Comparison of ENCODE assay signal across 8 cellular contexts in the genomic region with DNA sequence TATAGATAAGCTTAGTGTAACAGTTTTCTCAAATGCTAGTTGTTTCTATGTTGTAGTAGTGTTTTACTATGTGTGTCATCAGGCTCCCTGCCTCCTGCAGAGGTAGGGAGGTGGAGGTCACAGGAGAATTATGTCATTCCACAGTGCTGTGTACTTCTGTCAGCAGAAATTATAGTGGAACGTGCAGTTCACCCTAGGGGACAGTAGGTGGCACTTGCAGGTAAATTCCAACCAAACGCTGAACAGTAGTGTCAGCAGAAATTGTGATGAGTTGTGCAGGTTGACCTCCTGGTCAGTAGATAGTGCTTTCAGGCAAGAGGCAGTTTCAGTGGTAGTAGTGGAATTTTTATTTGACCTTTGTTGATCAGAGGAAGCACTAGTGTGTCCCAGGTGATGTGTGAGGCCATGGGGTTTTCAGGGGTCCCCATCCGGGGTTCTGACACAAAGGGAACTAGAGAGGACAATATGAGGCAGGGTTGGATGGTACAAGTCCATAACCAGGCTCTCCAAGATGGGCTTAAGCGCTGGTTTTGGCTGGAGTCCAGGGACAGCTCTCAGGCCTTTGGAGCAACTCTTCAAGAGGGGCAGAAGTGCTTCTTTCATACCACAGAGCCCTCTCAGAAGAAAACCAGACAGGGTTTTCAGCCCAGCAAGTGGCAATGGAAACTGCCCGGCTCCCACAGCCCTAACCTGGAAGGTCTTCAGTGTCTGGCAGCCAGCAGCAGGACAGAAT.
A peak's percentile ranks its signal among the peaks of the same experiment; 100 is the strongest.
DNase-seq lines count a peak whose midpoint lies in the region; ATAC-seq lines count a peak whose summit lies in the region.

No MANE protein-coding gene starts in this region.

- H3K9me3 Mint-ChIP-seq in activated naive CD8-positive, alpha-beta T cell treated with anti-CD3 and anti-CD28 coated beads, Interleukin-2, amount 50 U/mL, for 24 hours = no peaks in the 10 kb centered on the region
- no peaks in the 10 kb centered on the region for H3K9me3 Mint-ChIP-seq in stimulated activated memory B cell treated with anti-CD40 and anti-IgM and Interleukin-4, amounts not matched to agents 10 μg/mL and 1 μg/mL and 100 μg/mL, for 72 hours

- H3K27me3 Mint-ChIP-seq in activated naive CD8-positive, alpha-beta T cell treated with anti-CD3 and anti-CD28 coated beads, Interleukin-2, amount 50 U/mL, for 24 hours = peaks cover 7% of the 10 kb centered on the region
- H3K27me3 Mint-ChIP-seq in stimulated activated memory B cell treated with anti-CD40 and anti-IgM and Interleukin-4, amounts not matched to agents 10 μg/mL and 1 μg/mL and 100 μg/mL, for 72 hours = no peaks in the 10 kb centered on the region

- peak; percentile 11 for DNase-seq in ELF-1 (ENCODE audit: low read depth, low spot score)
- peak; percentile 45 for DNase-seq in NCI-H345 (lab: John Stamatoyannopoulos, UW)
- peak; percentile 20 for DNase-seq in activated naive CD8-positive, alpha-beta T cell treated with anti-CD3 and anti-CD28 coated beads, Interleukin-2, amount 50 U/mL, for 24 hours
- DNase-seq in iPS-NIHi11 (ENCODE audit: low spot score) = peak; percentile 68
- DNase-seq in mesenteric fat pad (ENCODE audit: low spot score) = no peak

- H3K36me3 Mint-ChIP-seq in activated naive CD8-positive, alpha-beta T cell treated with anti-CD3 and anti-CD28 coated beads, Interleukin-2, amount 50 U/mL, for 24 hours (ENCODE audit: low read depth) = no peaks in the 10 kb centered on the region
- H3K36me3 Mint-ChIP-seq in stimulated activated memory B cell treated with anti-CD40 and anti-IgM and Interleukin-4, amounts not matched to agents 10 μg/mL and 1 μg/mL and 100 μg/mL, for 72 hours = no peaks in the 10 kb centered on the region

- no peak overlapping the region for H3K4me3 Mint-ChIP-seq in activated naive CD8-positive, alpha-beta T cell treated with anti-CD3 and anti-CD28 coated beads, Interleukin-2, amount 50 U/mL, for 24 hours
- no peak overlapping the region for H3K4me3 Mint-ChIP-seq in stimulated activated memory B cell treated with anti-CD40 and anti-IgM and Interleukin-4, amounts not matched to agents 10 μg/mL and 1 μg/mL and 100 μg/mL, for 72 hours

- ATAC-seq in GM19467 (IDR thresholded peaks at IDR 0.05; ENCODE audit: unreplicated experiment) (peak; percentile 97), HG03354 (IDR thresholded peaks at IDR 0.05; ENCODE audit: poor library complexity, severe bottlenecking, unreplicated experiment) (peak; percentile 97)
- ATAC-seq in activated naive CD8-positive, alpha-beta T cell treated with anti-CD3 and anti-CD28 coated beads, Interleukin-2, amount 50 U/mL, for 24 hours = peak; percentile 54
- ATAC-seq in stimulated activated memory B cell treated with anti-CD40 and anti-IgM and Interleukin-4, amounts not matched to agents 10 μg/mL and 1 μg/mL and 100 μg/mL, for 72 hours = peak; percentile 62

- H3K27ac Mint-ChIP-seq in activated naive CD8-positive, alpha-beta T cell treated with anti-CD3 and anti-CD28 coated beads, Interleukin-2, amount 50 U/mL, for 24 hours = no peak overlapping the region
- H3K27ac Mint-ChIP-seq in stimulated activated memory B cell treated with anti-CD40 and anti-IgM and Interleukin-4, amounts not matched to agents 10 μg/mL and 1 μg/mL and 100 μg/mL, for 72 hours = no peak overlapping the region

- H3K4me1 Mint-ChIP-seq in activated naive CD8-positive, alpha-beta T cell treated with anti-CD3 and anti-CD28 coated beads, Interleukin-2, amount 50 U/mL, for 24 hours = no peaks in the 10 kb centered on the region
- no peaks in the 10 kb centered on the region for H3K4me1 Mint-ChIP-seq in stimulated activated memory B cell treated with anti-CD40 and anti-IgM and Interleukin-4, amounts not matched to agents 10 μg/mL and 1 μg/mL and 100 μg/mL, for 72 hours
